Comparison of ENCODE assay signal across 10 cellular contexts in the genomic region with DNA sequence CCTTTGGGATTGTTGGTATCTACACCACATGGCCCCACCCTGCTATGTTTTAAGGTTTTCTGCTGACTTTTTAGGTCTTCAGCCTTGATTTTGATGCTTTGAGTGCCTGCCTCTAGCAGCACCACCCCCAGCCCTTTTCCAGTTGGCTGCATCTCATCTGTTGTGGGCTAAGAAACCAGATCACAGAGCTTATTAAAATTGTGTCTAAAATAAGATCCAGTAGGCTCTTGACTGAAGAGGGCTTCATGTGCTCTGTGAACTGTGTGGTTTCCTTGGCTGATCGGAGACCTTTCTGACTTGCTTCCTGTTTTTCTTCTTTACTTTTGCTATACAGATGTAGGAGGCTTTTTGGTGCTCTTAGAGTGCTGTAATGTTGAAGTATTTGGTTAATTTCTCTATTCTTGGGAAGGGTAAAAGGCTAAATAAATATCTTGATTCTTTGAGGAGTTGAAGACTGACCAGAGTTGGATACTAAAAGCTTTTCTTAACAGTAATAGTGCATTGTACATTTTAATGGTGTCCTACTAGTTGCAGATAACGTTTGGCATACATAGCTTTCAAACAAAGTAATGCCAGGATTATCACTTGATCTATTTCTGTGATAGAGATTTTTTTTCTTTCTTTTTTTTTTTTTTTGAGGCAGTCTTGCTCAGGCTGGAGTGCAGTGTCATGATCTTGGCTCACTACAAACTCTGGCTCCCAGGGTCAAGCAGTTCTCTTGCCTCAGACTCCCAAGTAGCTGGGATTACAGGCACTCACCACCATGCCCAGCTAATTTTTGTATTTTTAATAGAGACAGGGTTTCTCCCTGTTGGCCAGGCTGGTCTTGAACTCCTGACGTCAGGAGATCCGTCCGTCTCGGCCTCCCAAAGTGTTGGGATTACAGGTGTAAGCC. TPM values are rescaled to one million over a fixed set of nuclear protein-coding genes. Genes with fewer than 3 reads are reported as not detected.
DNase-seq lines count a peak whose midpoint lies in the region; ATAC-seq and TF ChIP-seq lines count a peak whose summit lies in the region.
"Had no signal": no experiment of that assay in that cellular context is flagged by ENCODE, and none has a peak within 500 bp of the region (broad histone marks: within the 10 kb centered on the region; RNA-seq: fewer than 3 reads in every experiment).

No MANE protein-coding gene starts in this region.

- H3K27ac ChIP-seq in DND-41 (ENCODE audit: low read length) (peak overlapping the region; percentile 52), tibial nerve (peak overlapping the region in 3 of 4 donors; percentile 30 to 62 (median 31)), aorta (ENCODE audit: low read depth in 1 of 2, low read length in 2 of 2) (no peak overlapping the region)
- H3K27ac ChIP-seq: epithelial cell of prostate had no signal

- no peak for TF ChIP-seq POLR2A in tibial nerve (IDR thresholded peaks at IDR 0.05)

- H3K4me1 Mint-ChIP-seq in activated T-cell treated with anti-CD3 and anti-CD28 coated beads, Interleukin-2, amount 50 U/mL, for 72 hours (ENCODE audit: low read depth): peaks cover 84% of the 10 kb centered on the region

- no peak for TF ChIP-seq EP300 in tibial nerve (IDR thresholded peaks at IDR 0.05)

- no peaks in the 10 kb centered on the region for H3K9me3 Mint-ChIP-seq in activated T-cell treated with anti-CD3 and anti-CD28 coated beads, Interleukin-2, amount 50 U/mL, for 72 hours

- peaks cover 78% of the 10 kb centered on the region for H4K20me1 ChIP-seq in DND-41 (ENCODE audit: insufficient read depth, low read length)

- H3K27me3 Mint-ChIP-seq in activated T-cell treated with anti-CD3 and anti-CD28 coated beads, Interleukin-2, amount 50 U/mL, for 72 hours (ENCODE audit: low read depth): no peaks in the 10 kb centered on the region

- H3K9me3 ChIP-seq in DND-41 (ENCODE audit: insufficient read depth, low read length, severe bottlenecking) (no peaks in the 10 kb centered on the region), tibial nerve (no peaks in the 10 kb centered on the region), aorta (ENCODE audit: control insufficient read depth, low read length) (no peaks in the 10 kb centered on the region)

- H3K36me3 ChIP-seq in DND-41 (ENCODE audit: insufficient read depth, low read length): peaks cover 54% of the 10 kb centered on the region
- peaks cover 0 to 6% (median 0%) of the 10 kb centered on the region in 3 donors for H3K36me3 ChIP-seq in tibial nerve
- H3K36me3 ChIP-seq in aorta (ENCODE audit: control insufficient read depth in 1 of 2, insufficient read depth in 2 of 2, low read length in 1 of 2): no peaks in the 10 kb centered on the region

- peak overlapping the region; percentile 99 for H3K27ac Mint-ChIP-seq in activated T-cell treated with anti-CD3 and anti-CD28 coated beads, Interleukin-2, amount 50 U/mL, for 72 hours

- H3K4me1 ChIP-seq in DND-41 (ENCODE audit: insufficient read depth, low read length): peaks cover 47% of the 10 kb centered on the region
- H3K4me1 ChIP-seq in tibial nerve: peaks cover 0 to 80% (median 45%) of the 10 kb centered on the region in 4 donors
- H3K4me1 ChIP-seq in aorta (ENCODE audit: control insufficient read depth in 1 of 2, insufficient read depth in 2 of 2, low read length in 2 of 2): no peaks in the 10 kb centered on the region

- WGBS in tibial nerve, 2 donors: 66 to 67% methylated on average over 6 of the region's 6 CpGs
- 64 to 67% methylated on average over 6 of the region's 6 CpGs for WGBS in aorta, 2 donors

- peak; percentile 70 for ATAC-seq in DND-41 (ENCODE audit: insufficient read depth, low read depth)
- ATAC-seq in GM21381 (IDR thresholded peaks at IDR 0.05; ENCODE audit: unreplicated experiment): peak; percentile 27
- ATAC-seq in activated T-cell treated with anti-CD3 and anti-CD28 coated beads, Interleukin-2, amount 50 U/mL, for 72 hours (replicated peaks in 1 of 2): no peak
- ATAC-seq in aorta (ENCODE audit: low FRiP score): no peak
- ATAC-seq: HCT116 had no signal

- peaks cover 7 to 25% of the 10 kb centered on the region in 2 donors for H3K36me3 Mint-ChIP-seq in activated T-cell treated with anti-CD3 and anti-CD28 coated beads, Interleukin-2, amount 50 U/mL, for 72 hours (ENCODE audit: insufficient read depth in 2 of 2)

- peak overlapping the region; percentile 97 to 99 for H3K4me3 Mint-ChIP-seq in activated T-cell treated with anti-CD3 and anti-CD28 coated beads, Interleukin-2, amount 50 U/mL, for 72 hours

- H3K79me2 ChIP-seq in DND-41 (ENCODE audit: insufficient read depth, low read length): peaks cover 97% of the 10 kb centered on the region

- intact Hi-C loops in aorta (cut with DNase I): no loop called here

- H3K4me3 ChIP-seq in DND-41 (ENCODE audit: low read depth in 1 of 2, low read length in 2 of 2) (no peak overlapping the region), tibial nerve (no peak overlapping the region), aorta (ENCODE audit: low read length in 2 of 2) (no peak overlapping the region)

- H2AFZ ChIP-seq in DND-41 (ENCODE audit: low read depth, low read length): no peak overlapping the region

- peak overlapping the region; percentile 86 for H3K4me2 ChIP-seq in DND-41 (ENCODE audit: insufficient read depth, low read length)

- DNase-seq in DND-41: peak; percentile 77
- DNase-seq in MV-4-11 (lab: John Stamatoyannopoulos, UW): peak; percentile 90
- peak; percentile 16 to 33 for DNase-seq in activated T-cell treated with anti-CD3 and anti-CD28 coated beads, Interleukin-2, amount 50 U/mL, for 72 hours
- peak; percentile 45 for DNase-seq in hepatic stellate cell (ENCODE audit: low spot score)
- DNase-seq in tibial nerve (ENCODE audit: low spot score in 2 of 2): no peak
- no peak for DNase-seq in AG08396 (ENCODE audit: low spot score)
- no peak for DNase-seq in aorta

- no peaks in the 10 kb centered on the region for H3K27me3 ChIP-seq in DND-41 (ENCODE audit: insufficient read depth, low read length, poor library complexity)
- no peaks in the 10 kb centered on the region for H3K27me3 ChIP-seq in tibial nerve
- H3K27me3 ChIP-seq in aorta (ENCODE audit: control insufficient read depth in 1 of 2, insufficient read depth in 2 of 2, low read length in 1 of 2): no peaks in the 10 kb centered on the region

- TF ChIP-seq CTCF in DND-41 (IDR thresholded peaks at IDR 0.05; ENCODE audit: borderline replicate concordance, extremely low read depth, low read length, poor library complexity, severe bottlenecking) (no peak), tibial nerve (IDR thresholded peaks at IDR 0.05) (no peak)

- peak overlapping the region; percentile 16 for H3K9ac ChIP-seq in DND-41 (ENCODE audit: low read depth, low read length)

RNA-seq across cellular contexts. Expression of gene UBE2D2, which starts 4.5 kb away (rescaled TPM):
- 100 to 1,000 TPM; 315 to 342 TPM for total RNA-seq in activated T-cell treated with anti-CD3 and anti-CD28 coated beads, Interleukin-2, amount 50 U/mL, for 72 hours
- 100 to 1,000 TPM in 2 of 4 donors, 10 to 100 TPM in 2; 85.9 to 118 (median 99.7) TPM for total RNA-seq in tibial nerve
- 100 to 1,000 TPM in 1 of 2 donors, 10 to 100 TPM in 1; 96.8 to 116 TPM for total RNA-seq in aorta
- 100 to 1,000 TPM in 1 of 2 donors, 10 to 100 TPM in 1; 97.9 to 102 TPM for polyA plus RNA-seq in aorta

Comparison
In these comparisons a context has a peak if more than half of its experiments do, and no peak if none do; other contexts are left out.
1. ATAC-seq: peak in DND-41 (single experiment) and GM21381 (single experiment); none in activated T-cell treated with anti-CD3 and anti-CD28 coated beads, Interleukin-2, amount 50 U/mL, for 72 hours (0 of 2) and aorta (single experiment).
2. DNase-seq: peak in DND-41 (single experiment), MV-4-11 (single experiment), activated T-cell treated with anti-CD3 and anti-CD28 coated beads, Interleukin-2, amount 50 U/mL, for 72 hours (2 of 2) and hepatic stellate cell (single experiment); none in tibial nerve (0 of 2), AG08396 (single experiment) and aorta (0 of 2).
3. H3K27ac ChIP-seq: peak in DND-41 (single experiment) and tibial nerve (3 of 4); none in aorta (0 of 2).